ENCODE assay signal across 11 cellular contexts in genomic region chr1:205665216-205665757, GRCh38. TPM values are rescaled to one million over a fixed set of nuclear protein-coding genes. Genes with fewer than 3 reads are reported as not detected.
DNase-seq lines count a peak whose midpoint lies in the region; ATAC-seq and TF ChIP-seq lines count a peak whose summit lies in the region.
"Had no signal": no experiment of that assay in that cellular context is flagged by ENCODE, and none has a peak within 500 bp of the region (broad histone marks: within the 10 kb centered on the region; RNA-seq: fewer than 3 reads in every experiment).

No MANE protein-coding gene starts in this region.

- H3K9me3 ChIP-seq in Peyer's patch = no peaks in the 10 kb centered on the region
- H3K9me3 ChIP-seq: neutrophil had no signal

- peak; percentile 29 for ATAC-seq in HG02610 (IDR thresholded peaks at IDR 0.05; ENCODE audit: unreplicated experiment)
- ATAC-seq in HG03378 (IDR thresholded peaks at IDR 0.05; ENCODE audit: unreplicated experiment) = no peak
- no peak for ATAC-seq in HG03159 (IDR thresholded peaks at IDR 0.05; ENCODE audit: unreplicated experiment)

- H3K4me3 ChIP-seq in Peyer's patch = no peak overlapping the region

- no peaks in the 10 kb centered on the region for H3K27me3 ChIP-seq in Peyer's patch

- H3K4me1 ChIP-seq in Peyer's patch = peaks cover 0 to 64% (median 31%) of the 10 kb centered on the region in 4 donors

- H3K27ac ChIP-seq in C4-2B = peak overlapping the region; percentile 67
- peak overlapping the region; percentile 54 to 77 (median 68) for H3K27ac ChIP-seq in Peyer's patch
- H3K27ac ChIP-seq: neutrophil had no signal

- no peak for TF ChIP-seq CTCF in C4-2B (conservative IDR thresholded peaks at IDR 0.05)
- no peak for TF ChIP-seq CTCF in Peyer's patch (IDR thresholded peaks at IDR 0.05)

- DNase-seq in Peyer's patch (peak in 2 of 3 donors; percentile 79 to 80), kidney tubule cell (ENCODE audit: low spot score) (peak; percentile 67), hypothalamus (lab: John Stamatoyannopoulos, UW) (no peak), NCI-H446 (lab: John Stamatoyannopoulos, UW) (no peak)
- DNase-seq: activated T-cell treated with anti-CD3 and anti-CD28 coated beads, Interleukin-2, amount 50 U/mL, for 48 hours; MM.1S had no signal

- H3K36me3 ChIP-seq in Peyer's patch = peaks cover 0 to 7% (median 0%) of the 10 kb centered on the region in 3 donors
- H3K36me3 ChIP-seq: neutrophil had no signal

- TF ChIP-seq POLR2A in Peyer's patch (IDR thresholded peaks at IDR 0.05) = no peak

RNA-seq across cellular contexts. Expression of gene SLC45A3, which starts 15.0 kb away (rescaled TPM):
- 10 to 100 TPM in 2 of 4 donors, 1 to 10 TPM in 2; 7.4 to 16.0 (median 11.2) TPM for total RNA-seq in Peyer's patch

RNA-seq across cellular contexts. Expression of gene ELK4, which starts 33.5 kb away (rescaled TPM):
- total RNA-seq in Peyer's patch = 10 to 100 TPM; 16.6 to 66.8 (median 23.7) TPM

Comparison
In these comparisons a context has a peak if more than half of its experiments do, and no peak if none do; other contexts are left out.
1. DNase-seq: peak in Peyer's patch (2 of 3) and kidney tubule cell (single experiment); none in hypothalamus (0 of 51) and NCI-H446 (0 of 2).